9 cellular contexts compared by ENCODE assay signal in genomic region chr10:103845983-103846382, GRCh38. TPM values are rescaled to one million over a fixed set of nuclear protein-coding genes. Genes with fewer than 3 reads are reported as not detected.
A peak's percentile ranks its signal among the peaks of the same experiment; 100 is the strongest.
DNase-seq lines count a peak whose midpoint lies in the region; ATAC-seq, FAIRE-seq and TF ChIP-seq lines count a peak whose summit lies in the region.
"Had no signal": no experiment of that assay in that cellular context is flagged by ENCODE, and none has a peak within 500 bp of the region (broad histone marks: within the 10 kb centered on the region; RNA-seq: fewer than 3 reads in every experiment).

No MANE protein-coding gene starts in this region.

- H4K20me1 ChIP-seq in Loucy (ENCODE audit: insufficient read depth, low read length, poor library complexity, severe bottlenecking): no peaks in the 10 kb centered on the region

- no peak overlapping the region for H3K27ac ChIP-seq in naive thymus-derived CD4-positive, alpha-beta T cell (ENCODE audit: low read depth, low read length)
- H3K27ac ChIP-seq in dorsolateral prefrontal cortex: no peak overlapping the region
- H3K27ac ChIP-seq: VCaP had no signal

- H3K27me3 ChIP-seq in Loucy (ENCODE audit: insufficient read depth, low read length, poor library complexity, severe bottlenecking) (no peaks in the 10 kb centered on the region), dorsolateral prefrontal cortex (no peaks in the 10 kb centered on the region)
- no peaks in the 10 kb centered on the region for H3K27me3 ChIP-seq in naive thymus-derived CD4-positive, alpha-beta T cell (ENCODE audit: control insufficient read depth in 2 of 2, insufficient read depth in 2 of 2, low read length in 2 of 2)

- no peak overlapping the region for H3K4me3 Mint-ChIP-seq in activated naive CD4-positive, alpha-beta T cell treated with anti-CD3 and anti-CD28 coated beads for 36 hours
- H3K4me3 Mint-ChIP-seq in naive thymus-derived CD4-positive, alpha-beta T cell: peak overlapping the region; percentile 2 to 77 (median 54)
- H3K4me3 Mint-ChIP-seq in CD14-positive monocyte: peak overlapping the region in 1 of 2 donors; percentile 28

- H3K79me2 ChIP-seq in Loucy (ENCODE audit: insufficient read depth, low read length): peaks cover 69% of the 10 kb centered on the region

- CTCF ChIA-PET in activated naive CD4-positive, alpha-beta T cell treated with anti-CD3 and anti-CD28 coated beads for 36 hours (lab: Charles Lee): interaction anchor here (0.7 to 3.4 kb wide), 4 partner anchors 9 to 1166 kb away, joined by 3 to 26 read pairs (median 4); partner anchors contain the start of gene SH3PXD2A
- CTCF ChIA-PET in naive thymus-derived CD4-positive, alpha-beta T cell (lab: Charles Lee): interaction anchor here (1.4 kb wide), 1 partner anchor 133 kb away, joined by 5 read pairs; no protein-coding TSS in a partner anchor

- H3K9me3 Mint-ChIP-seq in activated naive CD4-positive, alpha-beta T cell treated with anti-CD3 and anti-CD28 coated beads for 36 hours: no peaks in the 10 kb centered on the region
- H3K9me3 Mint-ChIP-seq in naive thymus-derived CD4-positive, alpha-beta T cell: no peaks in the 10 kb centered on the region
- no peaks in the 10 kb centered on the region for H3K9me3 Mint-ChIP-seq in CD14-positive monocyte

- TF ChIP-seq POLR2A in GM12892 (IDR thresholded peaks at IDR 0.05; ENCODE audit: low read depth, low read length): no peak

- POLR2A ChIA-PET in naive thymus-derived CD4-positive, alpha-beta T cell (lab: Charles Lee): interaction anchor here (0.6 kb wide), 1 partner anchor 928 kb away, joined by 3 read pairs; the partner anchor contains the start of gene CNNM2

- H3K9ac ChIP-seq in Loucy (ENCODE audit: low read depth, low read length, poor library complexity, severe bottlenecking): peak overlapping the region; percentile 68

- H3F3A ChIP-seq in Loucy (ENCODE audit: low read depth): peaks cover 9% of the 10 kb centered on the region; the same call in 1 of the 2 replicates

- H3K36me3 ChIP-seq in Loucy (ENCODE audit: insufficient read depth, low read length): no peaks in the 10 kb centered on the region
- H3K36me3 ChIP-seq in naive thymus-derived CD4-positive, alpha-beta T cell (ENCODE audit: control insufficient read depth in 2 of 3, insufficient read depth in 3 of 3, low read length in 3 of 3): no peaks in the 10 kb centered on the region

- H3K4me1 Mint-ChIP-seq in activated naive CD4-positive, alpha-beta T cell treated with anti-CD3 and anti-CD28 coated beads for 36 hours (ENCODE audit: low read depth): peaks cover 17% of the 10 kb centered on the region
- peaks cover 8 to 30% (median 23%) of the 10 kb centered on the region in 7 donors for H3K4me1 Mint-ChIP-seq in naive thymus-derived CD4-positive, alpha-beta T cell
- H3K4me1 Mint-ChIP-seq in CD14-positive monocyte: peaks cover 29% of the 10 kb centered on the region

- peaks cover 69% of the 10 kb centered on the region for H3K4me1 ChIP-seq in Loucy (ENCODE audit: insufficient read depth, low read length, poor library complexity, severe bottlenecking)
- peaks cover 13% of the 10 kb centered on the region in 2 donors for H3K4me1 ChIP-seq in naive thymus-derived CD4-positive, alpha-beta T cell (ENCODE audit: control insufficient read depth in 2 of 2, insufficient read depth in 2 of 2, low read length in 2 of 2)

- no peak overlapping the region for H3K27ac Mint-ChIP-seq in activated naive CD4-positive, alpha-beta T cell treated with anti-CD3 and anti-CD28 coated beads for 36 hours
- H3K27ac Mint-ChIP-seq in naive thymus-derived CD4-positive, alpha-beta T cell: peak overlapping the region in 8 of 9 donors; percentile 3 to 77 (median 33)
- H3K27ac Mint-ChIP-seq in CD14-positive monocyte: peak overlapping the region in 3 of 7 donors; percentile 27 to 68 (median 64)

- peak overlapping the region; percentile 88 for H3K4me2 ChIP-seq in Loucy (ENCODE audit: low read depth, low read length, poor library complexity, severe bottlenecking)

- H2AFZ ChIP-seq in Loucy (ENCODE audit: low read length): peak overlapping the region; percentile 30; the same call in 1 of the 2 replicates

- H3K36me3 Mint-ChIP-seq in activated naive CD4-positive, alpha-beta T cell treated with anti-CD3 and anti-CD28 coated beads for 36 hours (ENCODE audit: low read depth): no peaks in the 10 kb centered on the region
- no peaks in the 10 kb centered on the region for H3K36me3 Mint-ChIP-seq in naive thymus-derived CD4-positive, alpha-beta T cell
- no peaks in the 10 kb centered on the region for H3K36me3 Mint-ChIP-seq in CD14-positive monocyte

- intact Hi-C loops in activated naive CD4-positive, alpha-beta T cell treated with anti-CD3 and anti-CD28 coated beads for 36 hours (cut with micrococcal nuclease): no loop called here
- intact Hi-C loops in naive thymus-derived CD4-positive, alpha-beta T cell (cut with micrococcal nuclease): loop anchor here in 1 of 2 donors (2.0 to 5.0 kb wide), 2 partner anchors 45 to 74 kb away; no protein-coding TSS in a partner anchor
- intact Hi-C loops in CD14-positive monocyte (cut with micrococcal nuclease): no loop called here
- intact Hi-C loops in dorsolateral prefrontal cortex (cut with DNase I): no loop called here

- H3K27me3 Mint-ChIP-seq in activated naive CD4-positive, alpha-beta T cell treated with anti-CD3 and anti-CD28 coated beads for 36 hours (ENCODE audit: low read depth): no peaks in the 10 kb centered on the region
- H3K27me3 Mint-ChIP-seq in naive thymus-derived CD4-positive, alpha-beta T cell: peaks cover 0 to 23% (median 10%) of the 10 kb centered on the region in 5 donors
- H3K27me3 Mint-ChIP-seq in CD14-positive monocyte (ENCODE audit: low read depth in 3 of 3): peaks cover 0 to 9% (median 7%) of the 10 kb centered on the region in 3 donors

- H3K4me3 ChIP-seq in Loucy (ENCODE audit: low read length, poor library complexity, severe bottlenecking) (peak overlapping the region; percentile 73), dorsolateral prefrontal cortex (no peak overlapping the region)
- H3K4me3 ChIP-seq in naive thymus-derived CD4-positive, alpha-beta T cell (ENCODE audit: low read length): peak overlapping the region; percentile 11

- no peaks in the 10 kb centered on the region for H3K9me2 ChIP-seq in Loucy (replicated peaks; ENCODE audit: low read depth, low read length)

- peak; percentile 77 for ATAC-seq in naive thymus-derived CD4-positive, alpha-beta T cell

- FAIRE-seq in GM12892 (lab: Jason Lieb, UNC): peak; percentile 86

- no peaks in the 10 kb centered on the region for H3K9me3 ChIP-seq in Loucy (ENCODE audit: insufficient read depth, low read depth, low read length)
- H3K9me3 ChIP-seq in naive thymus-derived CD4-positive, alpha-beta T cell (ENCODE audit: control insufficient read depth in 2 of 3, low read length in 3 of 3): no peaks in the 10 kb centered on the region

- DNase-seq in GM12892 (ENCODE audit: insufficient read length) (no peak), NCI-H446 (lab: John Stamatoyannopoulos, UW) (no peak), CD14-positive monocyte (ENCODE audit: low spot score) (no peak), dorsolateral prefrontal cortex (no peak), putamen (ENCODE audit: low spot score) (no peak)
- DNase-seq in activated naive CD4-positive, alpha-beta T cell treated with anti-CD3 and anti-CD28 coated beads for 36 hours: peak; percentile 61
- peak in 8 of 9 donors; percentile 17 to 55 (median 41) for DNase-seq in naive thymus-derived CD4-positive, alpha-beta T cell

- TF ChIP-seq CTCF in Loucy (conservative IDR thresholded peaks at IDR 0.05; ENCODE audit: low read length): no peak
- TF ChIP-seq CTCF in CD14-positive monocyte (IDR thresholded peaks at IDR 0.05): no peak
- TF ChIP-seq CTCF in dorsolateral prefrontal cortex (IDR thresholded peaks at IDR 0.05 in 54 of 56, conservative IDR thresholded peaks at IDR 0.05 in 2 of 56; ENCODE audit: low read depth in 1 of 56, partially characterized antibody in 56 of 56): no peak

RNA-seq across cellular contexts. Expression of gene SH3PXD2A, which starts 9.4 kb away (rescaled TPM):
- polyA plus RNA-seq in GM12892 (2012; ENCODE audit: missing spikeins): 6.5 TPM
- 1 to 10 TPM; 7.8 to 8.5 TPM for total RNA-seq in activated naive CD4-positive, alpha-beta T cell treated with anti-CD3 and anti-CD28 coated beads for 36 hours
- total RNA-seq in naive thymus-derived CD4-positive, alpha-beta T cell: 10 to 100 TPM in 3 of 5 experiments, 1 to 10 TPM in 2; 7.1 to 20.5 (median 15.7) TPM
- polyA plus RNA-seq in naive thymus-derived CD4-positive, alpha-beta T cell: 1 to 10 TPM in 1 of 2 donors, under 1 TPM in 1; 0.54 to 1.0 TPM
- under 1 TPM; 0.01 to 0.05 TPM for polyA plus RNA-seq in CD14-positive monocyte
- 100 to 1,000 TPM in 3 of 120 experiments, 10 to 100 TPM in 117; 48.4 to 103 (median 64.6) TPM for total RNA-seq in dorsolateral prefrontal cortex

Comparison
In these comparisons a context has a peak if more than half of its experiments do, and no peak if none do; other contexts are left out.
1. DNase-seq: peak in activated naive CD4-positive, alpha-beta T cell treated with anti-CD3 and anti-CD28 coated beads for 36 hours (single experiment) and naive thymus-derived CD4-positive, alpha-beta T cell (8 of 9); none in GM12892 (single experiment), NCI-H446 (0 of 2), CD14-positive monocyte (single experiment), dorsolateral prefrontal cortex (0 of 10) and putamen (single experiment).
2. H3K4me3 ChIP-seq: peak in Loucy (single experiment) and naive thymus-derived CD4-positive, alpha-beta T cell (single experiment); none in dorsolateral prefrontal cortex (0 of 59).